In genomic region chr9:27750571-27750970, GRCh38 we compare ENCODE assay signal across 19 cellular contexts.
"Had no signal": no experiment of that assay in that cellular context is flagged by ENCODE, and none has a peak within 500 bp of the region (broad histone marks: within the 10 kb centered on the region; RNA-seq: fewer than 3 reads in every experiment).

No MANE protein-coding gene starts in this region.

- H3K9me3 ChIP-seq: heart left ventricle, right lobe of liver, testis, transverse colon had no signal

- H3K4me1 ChIP-seq: heart left ventricle, parathyroid adenoma, right lobe of liver, testis, transverse colon had no signal

- ATAC-seq: activated CD4-positive, CD25-positive, alpha-beta regulatory T cell treated with anti-CD3 and anti-CD28 coated beads, Interleukin-2, amount 50 U/mL, for 24 hours; effector memory CD8-positive, alpha-beta T cell; heart left ventricle; naive thymus-derived CD8-positive, alpha-beta T cell; right lobe of liver; stimulated activated naive CD8-positive, alpha-beta T cell treated with anti-CD3 and anti-CD28 coated beads, Interleukin-15, Interleukin-2, amounts not matched to agents 100 U/mL and 50 U/mL, for 24 hours had no signal

- DNase-seq: activated CD4-positive, alpha-beta T cell treated with anti-CD3 and anti-CD28 coated beads for 48 hours; activated CD4-positive, alpha-beta T cell treated with anti-CD3 and anti-CD28 coated beads, Interleukin-2, amount 50 U/mL, for 48 hours; activated CD8-positive, alpha-beta memory T cell treated with anti-CD3 and anti-CD28 coated beads for 24 hours; activated gamma-delta T cell; activated naive CD4-positive, alpha-beta T cell treated with anti-CD3 and anti-CD28 coated beads, Interleukin-2, amount 10 ng/mL, durations not matched to agents 7 days and 5 days; amniotic stem cell; cortex of kidney; effector memory CD8-positive, alpha-beta T cell; erythroblast; foreskin fibroblast; heart left ventricle; naive thymus-derived CD8-positive, alpha-beta T cell; right lobe of liver; stimulated activated CD4-positive, alpha-beta T cell treated with anti-CD3 and anti-CD28 coated beads, Interleukin-2, amount 100 ng/mL, for 48 hours; stimulated activated naive CD8-positive, alpha-beta T cell treated with anti-CD3 and anti-CD28 coated beads, Interleukin-15, Interleukin-2, amounts not matched to agents 100 U/mL and 50 U/mL, for 24 hours; testis; transverse colon had no signal

- H3K27ac ChIP-seq: heart left ventricle, parathyroid adenoma, right lobe of liver, testis, transverse colon had no signal

- H3K36me3 ChIP-seq: heart left ventricle, right lobe of liver, transverse colon had no signal

- H3K27me3 ChIP-seq: heart left ventricle, right lobe of liver, testis, transverse colon had no signal

- H3K9ac ChIP-seq: parathyroid adenoma had no signal

- H3K4me3 ChIP-seq: heart left ventricle, right lobe of liver, testis, transverse colon had no signal
